Comparison of ENCODE assay signal across 24 cellular contexts in genomic region chr2:50748652-50749174, GRCh38.
DNase-seq lines count a peak whose midpoint lies in the region; TF ChIP-seq lines count a peak whose summit lies in the region.
"Had no signal": no experiment of that assay in that cellular context is flagged by ENCODE, and none has a peak within 500 bp of the region (broad histone marks: within the 10 kb centered on the region; RNA-seq: fewer than 3 reads in every experiment).

No MANE protein-coding gene starts in this region.

- H4K20me1 ChIP-seq in neural progenitor cell (ENCODE audit: low read depth) (no peaks in the 10 kb centered on the region), PC-9 (ENCODE audit: insufficient read depth) (no peaks in the 10 kb centered on the region)
- H4K20me1 ChIP-seq: BLaER1 treated with 17β-estradiol and CSF1 and Interleukin-3, amounts not matched to agents 10 nM and 100 nM had no signal

- H3F3A ChIP-seq in neural progenitor cell (ENCODE audit: low read depth), result no peaks in the 10 kb centered on the region
- H3F3A ChIP-seq in PC-9 (ENCODE audit: insufficient read depth, low read depth), result no peaks in the 10 kb centered on the region

- H3K27me3 Mint-ChIP-seq in neural progenitor cell (ENCODE audit: insufficient read depth, low read depth), result no peaks in the 10 kb centered on the region
- H3K27me3 Mint-ChIP-seq: CD4-positive, alpha-beta T cell had no signal

- no peak overlapping the region for H3K27ac Mint-ChIP-seq in neural progenitor cell
- H3K27ac Mint-ChIP-seq: CD4-positive, alpha-beta T cell had no signal

- H3K36me3 Mint-ChIP-seq in neural progenitor cell, result no peaks in the 10 kb centered on the region

- H3K4me3 Mint-ChIP-seq in neural progenitor cell, result no peak overlapping the region
- H3K4me3 Mint-ChIP-seq: CD4-positive, alpha-beta T cell had no signal

- no peak overlapping the region for H3K9ac ChIP-seq in neural progenitor cell
- H3K9ac ChIP-seq: BLaER1 treated with 17β-estradiol and CSF1 and Interleukin-3, amounts not matched to agents 10 nM and 100 nM; GM23248 had no signal

- H3K4me3 ChIP-seq in dorsolateral prefrontal cortex (peak overlapping the region in 39 of 59 donors; percentile 1 to 55 (median 29)), neural progenitor cell (no peak overlapping the region), PC-9 (no peak overlapping the region)
- H3K4me3 ChIP-seq: BLaER1 treated with 17β-estradiol and CSF1 and Interleukin-3, amounts not matched to agents 10 nM and 100 nM; GM23248; K562; SJCRH30 had no signal

- CTCF ChIA-PET in PC-9 (lab: Charles Lee), result no interaction called here

- H3K27me3 ChIP-seq in dorsolateral prefrontal cortex (no peaks in the 10 kb centered on the region), neural progenitor cell (no peaks in the 10 kb centered on the region), PC-9 (ENCODE audit: insufficient read depth, low read depth) (no peaks in the 10 kb centered on the region)
- H3K27me3 ChIP-seq: BLaER1 treated with 17β-estradiol and CSF1 and Interleukin-3, amounts not matched to agents 10 nM and 100 nM; SJCRH30 had no signal

- H3K4me2 ChIP-seq in neural progenitor cell (peak overlapping the region; percentile 39), PC-9 (no peak overlapping the region)
- H3K4me2 ChIP-seq: BLaER1 treated with 17β-estradiol and CSF1 and Interleukin-3, amounts not matched to agents 10 nM and 100 nM had no signal

- H3K79me2 ChIP-seq in neural progenitor cell (ENCODE audit: low read depth) (no peaks in the 10 kb centered on the region), PC-9 (ENCODE audit: low read depth) (no peaks in the 10 kb centered on the region)

- H3K4me1 ChIP-seq in neural progenitor cell, result peaks cover 12% of the 10 kb centered on the region
- no peaks in the 10 kb centered on the region for H3K4me1 ChIP-seq in PC-9 (replicated peaks; ENCODE audit: insufficient read depth)
- H3K4me1 ChIP-seq: SJCRH30 had no signal

- H3K9me3 Mint-ChIP-seq in neural progenitor cell, result no peaks in the 10 kb centered on the region

- POLR2A ChIA-PET in PC-9 (lab: Charles Lee; ENCODE audit: unreplicated experiment), result no interaction called here

- no peak overlapping the region for H2AFZ ChIP-seq in neural progenitor cell (replicated peaks)
- no peak overlapping the region for H2AFZ ChIP-seq in PC-9
- H2AFZ ChIP-seq: GM23248 had no signal

- H3K36me3 ChIP-seq in neural progenitor cell (no peaks in the 10 kb centered on the region), PC-9 (ENCODE audit: low read depth) (no peaks in the 10 kb centered on the region)
- H3K36me3 ChIP-seq: BLaER1 treated with 17β-estradiol and CSF1 and Interleukin-3, amounts not matched to agents 10 nM and 100 nM; SJCRH30 had no signal

- H3K9me3 ChIP-seq in neural progenitor cell (ENCODE audit: low read depth) (no peaks in the 10 kb centered on the region), PC-9 (ENCODE audit: insufficient read depth, low read depth) (no peaks in the 10 kb centered on the region)
- H3K9me3 ChIP-seq: BLaER1 treated with 17β-estradiol and CSF1 and Interleukin-3, amounts not matched to agents 10 nM and 100 nM; SJCRH30 had no signal

- intact Hi-C loops in dorsolateral prefrontal cortex (cut with DNase I) (no loop called here), PC-9 (cut with micrococcal nuclease; ENCODE audit: unreplicated experiment) (no loop called here)

- TF ChIP-seq CTCF in dorsolateral prefrontal cortex (IDR thresholded peaks at IDR 0.05 in 54 of 56, conservative IDR thresholded peaks at IDR 0.05 in 2 of 56; ENCODE audit: low read depth in 1 of 56, partially characterized antibody in 56 of 56) (no peak), neural progenitor cell (IDR thresholded peaks at IDR 0.05) (no peak), PC-9 (conservative IDR thresholded peaks at IDR 0.05) (no peak)

- DNase-seq in DMS 273 (lab: John Stamatoyannopoulos, UW; ENCODE audit: unreplicated experiment), result peak; percentile 22
- peak; percentile 16 for DNase-seq in OCI-M1 (lab: John Stamatoyannopoulos, UW)
- DNase-seq in dorsolateral prefrontal cortex, result no peak
- DNase-seq in neural progenitor cell (ENCODE audit: low spot score), result no peak
- DNase-seq in PC-9, result no peak
- DNase-seq in NCI-H2107 treated with DMSO at 0.1 percent for 48 hours (lab: John Stamatoyannopoulos, UW; ENCODE audit: unreplicated experiment), result no peak
- no peak for DNase-seq in stimulated activated CD4-positive, alpha-beta T cell treated with anti-CD3 and anti-CD28 coated beads, Interleukin-4, amount 100 ng/mL, for 4 hours
- no peak for DNase-seq in NCI-H146 (lab: John Stamatoyannopoulos, UW)
- DNase-seq: AML-193; CD4-positive, alpha-beta T cell; GM23248; H7; Kasumi-1; MV-4-11; NCI-H1105; NCI-H1436 treated with DMSO at 0.1 percent for 48 hours; NCI-H2029 treated with DMSO at 0.1 percent for 48 hours; NCI-H226; NCI-H524; NCI-H748 treated with DMSO at 0.1 percent for 48 hours; PC-3; SJCRH30 had no signal

- H3K9me2 ChIP-seq in PC-9 (ENCODE audit: insufficient read depth), result no peaks in the 10 kb centered on the region

- peaks cover 4% of the 10 kb centered on the region for H3K4me1 Mint-ChIP-seq in neural progenitor cell

- peak overlapping the region in 11 of 59 donors; percentile 3 to 79 (median 35) for H3K27ac ChIP-seq in dorsolateral prefrontal cortex
- no peak overlapping the region for H3K27ac ChIP-seq in neural progenitor cell
- no peak overlapping the region for H3K27ac ChIP-seq in PC-9
- H3K27ac ChIP-seq: BLaER1 treated with 17β-estradiol and CSF1 and Interleukin-3, amounts not matched to agents 10 nM and 100 nM; GM23248; SJCRH30 had no signal

- BruUV-seq in PC-9 (replicated peaks; lab: Mats Ljungman, UMichigan), result no TSS peak

Comparison
In these comparisons a context has a peak if more than half of its experiments do, and no peak if none do; other contexts are left out.
1. DNase-seq: peak in DMS 273 (single experiment) and OCI-M1 (single experiment); none in dorsolateral prefrontal cortex (0 of 10), neural progenitor cell (single experiment), PC-9 (0 of 2), NCI-H2107 treated with DMSO at 0.1 percent for 48 hours (single experiment), stimulated activated CD4-positive, alpha-beta T cell treated with anti-CD3 and anti-CD28 coated beads, Interleukin-4, amount 100 ng/mL, for 4 hours (0 of 2) and NCI-H146 (single experiment).
2. H3K4me3 ChIP-seq: peak in dorsolateral prefrontal cortex (39 of 59); none in neural progenitor cell (single experiment) and PC-9 (single experiment).